In the genomic region with DNA sequence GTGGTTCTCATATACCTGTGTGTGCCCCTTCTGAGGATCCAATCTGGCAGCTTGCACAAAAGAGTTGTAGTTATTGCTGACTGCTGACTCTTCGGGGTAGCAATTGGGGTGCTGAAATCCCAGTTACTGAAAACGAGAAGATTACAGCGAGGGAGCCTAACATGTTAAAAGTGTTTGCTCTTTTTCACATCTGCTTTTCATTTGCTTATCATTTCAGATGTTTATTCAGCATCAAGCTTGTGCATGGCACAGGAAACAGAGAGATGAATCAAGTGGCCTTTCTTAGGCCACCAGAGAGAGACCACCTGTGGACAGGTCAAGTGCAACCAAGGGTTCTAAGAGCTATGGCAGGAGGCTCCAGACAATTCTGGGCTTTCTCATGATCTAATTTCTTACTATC, we compare ENCODE assay signal across 15 cellular contexts. TPM values are rescaled to one million over a fixed set of nuclear protein-coding genes. Genes with fewer than 3 reads are reported as not detected.
A peak's percentile ranks its signal among the peaks of the same experiment; 100 is the strongest.
DNase-seq lines count a peak whose midpoint lies in the region; ATAC-seq, FAIRE-seq and TF ChIP-seq lines count a peak whose summit lies in the region.
"Had no signal": no experiment of that assay in that cellular context is flagged by ENCODE, and none has a peak within 500 bp of the region (broad histone marks: within the 10 kb centered on the region; RNA-seq: fewer than 3 reads in every experiment).

No MANE protein-coding gene starts in this region.

- H3K27ac Mint-ChIP-seq in endodermal cell = no peak overlapping the region
- H3K27ac Mint-ChIP-seq: CD4-positive, CD25-positive, alpha-beta regulatory T cell; H9 had no signal

- peaks cover 28% of the 10 kb centered on the region for H3K4me1 ChIP-seq in OCI-LY1 (ENCODE audit: insufficient read depth, low read length, severe bottlenecking)
- no peaks in the 10 kb centered on the region for H3K4me1 ChIP-seq in endodermal cell (ENCODE audit: control insufficient read depth, insufficient read depth, low read length)
- peaks cover 4 to 5% of the 10 kb centered on the region in 2 donors for H3K4me1 ChIP-seq in kidney (ENCODE audit: control insufficient read depth in 1 of 2, insufficient read depth in 1 of 2, low read depth in 1 of 2, low read length in 2 of 2)

- no peak overlapping the region for H3K4me2 ChIP-seq in OCI-LY1 (ENCODE audit: low read length)
- H3K4me2 ChIP-seq: BLaER1 had no signal

- no peak for FAIRE-seq in kidney (lab: Jason Lieb, UNC)

- ATAC-seq in GM18868 (IDR thresholded peaks at IDR 0.05; ENCODE audit: unreplicated experiment) = peak; percentile 50
- no peak for ATAC-seq in GM18861 (IDR thresholded peaks at IDR 0.05; ENCODE audit: unreplicated experiment)

- 93 to 100% methylated on average over 3 of the region's 3 CpGs for WGBS in endodermal cell (ENCODE audit: insufficient coverage in 1 of 2, insufficient read length in 1 of 2), 2 experiments

- TF ChIP-seq CTCF in OCI-LY1 (IDR thresholded peaks at IDR 0.05; ENCODE audit: low read length) = no peak
- no peak for TF ChIP-seq CTCF in endodermal cell (conservative IDR thresholded peaks at IDR 0.05)
- TF ChIP-seq CTCF in kidney (IDR thresholded peaks at IDR 0.05; ENCODE audit: borderline replicate concordance, extremely low read depth, insufficient read depth) = no peak

- H4K20me1 ChIP-seq in OCI-LY1 (ENCODE audit: insufficient read depth, low read length) = no peaks in the 10 kb centered on the region
- H4K20me1 ChIP-seq: BLaER1 had no signal

- peaks cover 78% of the 10 kb centered on the region for H3K9me3 Mint-ChIP-seq in endodermal cell

- H2AFZ ChIP-seq in OCI-LY1 (ENCODE audit: low read length) = no peak overlapping the region

- no peak overlapping the region for H3K4me3 Mint-ChIP-seq in endodermal cell
- H3K4me3 Mint-ChIP-seq: CD4-positive, CD25-positive, alpha-beta regulatory T cell; H9; IgD-negative memory B cell had no signal

- H3K4me1 Mint-ChIP-seq in endodermal cell = no peaks in the 10 kb centered on the region

- no peaks in the 10 kb centered on the region for H3F3A ChIP-seq in OCI-LY1 (ENCODE audit: insufficient read depth, low read length)

- H3K36me3 Mint-ChIP-seq in endodermal cell (ENCODE audit: low read depth) = peaks cover 75% of the 10 kb centered on the region

- H3K9me3 ChIP-seq in OCI-LY1 (ENCODE audit: low read length) (peaks cover 4% of the 10 kb centered on the region; the same call in 1 of the 2 replicates), endodermal cell (ENCODE audit: control insufficient read depth, low read length) (peaks cover 98% of the 10 kb centered on the region), kidney (ENCODE audit: control insufficient read depth in 1 of 2, low read length in 2 of 2) (no peaks in the 10 kb centered on the region)

- no peaks in the 10 kb centered on the region for H3K27me3 ChIP-seq in OCI-LY1 (ENCODE audit: insufficient read depth, low read length)
- no peaks in the 10 kb centered on the region for H3K27me3 ChIP-seq in endodermal cell (ENCODE audit: control insufficient read depth, insufficient read depth, low read length, poor library complexity, severe bottlenecking)
- H3K27me3 ChIP-seq: BLaER1 had no signal

- H3K9me2 ChIP-seq in OCI-LY1 (ENCODE audit: low read depth, low read length) = no peaks in the 10 kb centered on the region

- intact Hi-C loops in kidney (cut with DNase I) = no loop called here

- H3K4me3 ChIP-seq in OCI-LY1 (ENCODE audit: low read depth, low read length, poor library complexity, severe bottlenecking) = no peak overlapping the region
- peak overlapping the region; percentile 6 for H3K4me3 ChIP-seq in endodermal cell (ENCODE audit: low read length)
- no peak overlapping the region for H3K4me3 ChIP-seq in kidney (ENCODE audit: low read length in 2 of 2)
- H3K4me3 ChIP-seq: BLaER1 had no signal

- no peaks in the 10 kb centered on the region for H3K79me2 ChIP-seq in OCI-LY1 (ENCODE audit: insufficient read depth, low read length)

- H3K27me3 Mint-ChIP-seq in endodermal cell (ENCODE audit: insufficient read depth) = no peaks in the 10 kb centered on the region
- H3K27me3 Mint-ChIP-seq: CD4-positive, CD25-positive, alpha-beta regulatory T cell; IgD-negative memory B cell had no signal

- DNase-seq in endodermal cell = no peak
- no peak for DNase-seq in activated CD4-positive, alpha-beta T cell treated with anti-CD3 and anti-CD28 coated beads, Interleukin-2, amount 50 U/mL, for 48 hours
- DNase-seq in NCI-H1105 (lab: John Stamatoyannopoulos, UW) = no peak
- DNase-seq in kidney = no peak
- DNase-seq: CD4-positive, CD25-positive, alpha-beta regulatory T cell; DMS 273 treated with DMSO at 0.1 percent for 48 hours; DMS79; GOT3; H9; KG1 had no signal

- H3K9ac ChIP-seq in OCI-LY1 (ENCODE audit: low read length) (no peak overlapping the region), endodermal cell (ENCODE audit: extremely low read depth, low read length, poor library complexity, severe bottlenecking) (no peak overlapping the region), kidney (ENCODE audit: low read length in 2 of 2) (no peak overlapping the region)
- H3K9ac ChIP-seq: BLaER1 had no signal

- no peaks in the 10 kb centered on the region for H3K36me3 ChIP-seq in OCI-LY1 (ENCODE audit: insufficient read depth, low read length)
- peaks cover 54% of the 10 kb centered on the region for H3K36me3 ChIP-seq in endodermal cell (ENCODE audit: control insufficient read depth, insufficient read depth, low read length)
- H3K36me3 ChIP-seq in kidney (ENCODE audit: control insufficient read depth in 1 of 2, insufficient read depth in 2 of 2, low read length in 2 of 2) = no peaks in the 10 kb centered on the region

- peak overlapping the region; percentile 7 for H3K27ac ChIP-seq in OCI-LY1 (ENCODE audit: low read depth, low read length, poor library complexity, severe bottlenecking)
- H3K27ac ChIP-seq in endodermal cell (ENCODE audit: low read depth, low read length) = no peak overlapping the region
- no peak overlapping the region for H3K27ac ChIP-seq in kidney (ENCODE audit: low read depth in 2 of 2, low read length in 2 of 2)
- H3K27ac ChIP-seq: BLaER1 had no signal

RNA-seq across cellular contexts. Expression of a gene that starts 16.9 kb away (rescaled TPM):
- total RNA-seq in endodermal cell = 10 to 100 TPM; 20.8 to 24.2 TPM
- 16.9 TPM for polyA plus RNA-seq in endodermal cell (2013, experiment 1 of 2)
- 15.0 TPM for polyA plus RNA-seq in endodermal cell (2013, experiment 2 of 2)
- total RNA-seq in kidney = 19.9 TPM
- 58.8 TPM for polyA plus RNA-seq in kidney (ENCODE audit: insufficient read depth, low read depth, low replicate concordance)
